Comparison of ENCODE assay signal across 1 cellular context in genomic region chr17:27577884-27578717, GRCh38.
TF ChIP-seq lines count a peak whose summit lies in the region.

No MANE protein-coding gene starts in this region.

TF ChIP-seq in HCT116, 20 proteins besides CTCF, POLR2A, EP300 and RAD21 (continued from another document):
- TF ChIP-seq REST (IDR thresholded peaks at IDR 0.05; ENCODE audit: low read depth) (no peak), CEBPB (IDR thresholded peaks at IDR 0.05; ENCODE audit: low read depth) (no peak), JUND (IDR thresholded peaks at IDR 0.05) (no peak), YY1 (IDR thresholded peaks at IDR 0.05; ENCODE audit: extremely low read depth, insufficient replicate concordance, low read depth, low read length) (no peak), MAX (IDR thresholded peaks at IDR 0.05) (no peak), SRF (IDR thresholded peaks at IDR 0.05; ENCODE audit: low read depth) (no peak), FOSL1 (IDR thresholded peaks at IDR 0.05; ENCODE audit: low read depth) (no peak), EZH2 (IDR thresholded peaks at IDR 0.05) (no peak), ELF1 (IDR thresholded peaks at IDR 0.05; ENCODE audit: borderline replicate concordance, low read depth) (no peak), EGR1 (IDR thresholded peaks at IDR 0.05; ENCODE audit: low read depth) (no peak), ZBTB33 (IDR thresholded peaks at IDR 0.05; ENCODE audit: extremely low read depth, insufficient replicate concordance, low read length) (no peak)
TF ChIP-seq in HCT116: peak in this region for 0.
